ENCODE assay signal across 11 cellular contexts in the genomic region with DNA sequence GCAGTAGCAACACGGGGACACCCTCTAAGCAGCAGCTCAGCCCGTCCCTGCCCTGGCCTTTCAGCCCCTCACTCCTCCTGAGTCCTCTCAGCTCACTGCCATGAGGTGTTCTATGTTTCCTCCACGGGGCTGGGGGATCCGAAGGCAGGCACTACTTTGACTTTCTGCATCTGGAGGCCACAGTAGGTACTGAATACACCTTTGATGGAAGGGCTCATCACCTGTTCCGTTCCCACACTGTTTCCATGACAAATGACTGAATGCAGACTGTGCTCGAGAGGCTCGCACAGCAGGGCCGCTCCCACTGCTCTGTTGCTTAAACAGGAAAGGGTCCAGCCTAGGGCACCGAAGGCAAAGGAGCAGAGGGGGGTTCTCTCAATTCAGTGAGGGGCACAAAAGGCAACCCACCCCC.
A peak's percentile ranks its signal among the peaks of the same experiment; 100 is the strongest.
DNase-seq lines count a peak whose midpoint lies in the region; ATAC-seq, FAIRE-seq and TF ChIP-seq lines count a peak whose summit lies in the region.
"Had no signal": no experiment of that assay in that cellular context is flagged by ENCODE, and none has a peak within 500 bp of the region (broad histone marks: within the 10 kb centered on the region; RNA-seq: fewer than 3 reads in every experiment).

No MANE protein-coding gene starts in this region.

- H3K4me3 ChIP-seq in H1 (ENCODE audit: extremely low read depth in 1 of 4, insufficient read depth in 2 of 4, low read depth in 3 of 4, low read length in 4 of 4) (no peak overlapping the region), coronary artery (no peak overlapping the region)
- H3K4me3 ChIP-seq: thyroid gland had no signal

- H4K20me1 ChIP-seq in H1 (replicated peaks in 1 of 2; ENCODE audit: control insufficient read depth in 1 of 2, insufficient read depth in 2 of 2, low read length in 2 of 2): no peaks in the 10 kb centered on the region

- H2BK15ac ChIP-seq in H1 (ENCODE audit: low read length): 0 out of 2 replicates have a peak overlapping the region, but pooled peaks have one; percentile 1

- H4K5ac ChIP-seq in H1 (ENCODE audit: insufficient read length, low read depth, low read length): no peak overlapping the region

- H3K36me3 Mint-ChIP-seq in CD4-positive, alpha-beta T cell (ENCODE audit: low read depth): no peaks in the 10 kb centered on the region

- no peaks in the 10 kb centered on the region for H3K9me3 Mint-ChIP-seq in CD4-positive, alpha-beta T cell
- H3K9me3 Mint-ChIP-seq: activated CD4-positive, alpha-beta T cell treated with anti-CD3 and anti-CD28 coated beads, Interleukin-2, amount 10 ng/mL, durations not matched to agents 24 days and 14 days had no signal

- FAIRE-seq in H1 (lab: Jason Lieb, UNC): no peak
- FAIRE-seq: keratinocyte had no signal

- TF ChIP-seq POLR2A in H1 (IDR thresholded peaks at IDR 0.05; ENCODE audit: control extremely low read depth in 1 of 2, low read depth in 2 of 2, low read length in 2 of 2): no peak

- H3K79me1 ChIP-seq in H1 (ENCODE audit: low read depth, low read length): no peaks in the 10 kb centered on the region

- H3K4me3 Mint-ChIP-seq in CD4-positive, alpha-beta T cell: no peak overlapping the region
- H3K4me3 Mint-ChIP-seq: activated CD4-positive, alpha-beta T cell treated with anti-CD3 and anti-CD28 coated beads, Interleukin-2, amount 10 ng/mL, durations not matched to agents 24 days and 14 days had no signal

- H3K23me2 ChIP-seq in H1 (ENCODE audit: low read depth, low read length): no peaks in the 10 kb centered on the region

- H2BK120ac ChIP-seq in H1 (replicated peaks; ENCODE audit: low read depth, low read length): peak overlapping the region; percentile 80

- H3K9ac ChIP-seq in H1 (replicated peaks in 1 of 4; ENCODE audit: extremely low read depth in 1 of 4, low read depth in 3 of 4, low read length in 3 of 4): no peak overlapping the region

- H3K56ac ChIP-seq in H1 (replicated peaks; ENCODE audit: insufficient read length, low read depth, low read length): no peak overlapping the region

- H3K14ac ChIP-seq in H1 (ENCODE audit: insufficient read length): no peak overlapping the region

- H3K18ac ChIP-seq in H1 (ENCODE audit: extremely low read depth, low read length): peak overlapping the region; percentile 41; the same call in 1 of the 2 replicates

- no peak for TF ChIP-seq EP300 in H1 (IDR thresholded peaks at IDR 0.05; ENCODE audit: borderline replicate concordance in 1 of 2, low read depth in 2 of 2, low read length in 2 of 2)

- intact Hi-C loops in CD4-positive, alpha-beta T cell (cut with DNase I, micrococcal nuclease): loop anchor here (1.0 kb wide), 2 partner anchors 338 to 339 kb away; no protein-coding TSS in a partner anchor

- DNase-seq in CD4-positive, alpha-beta T cell: no peak
- DNase-seq in H1 (ENCODE audit: low read depth in 1 of 2, low spot score in 2 of 2): peak in 1 of 2 experiments; percentile 68
- no peak for DNase-seq in NCI-H146 (lab: John Stamatoyannopoulos, UW)
- DNase-seq in coronary artery (ENCODE audit: low spot score): no peak
- DNase-seq in stimulated activated naive CD4-positive, alpha-beta T cell treated with Interleukin-2 at 50 U/mL for 16 hours (lab: John Stamatoyannopoulos, UW): no peak
- DNase-seq in inferior parietal cortex (ENCODE audit: extremely low spot score): no peak

- peaks cover 3 to 8% (median 5%) of the 10 kb centered on the region in 4 experiments for H3K4me1 ChIP-seq in H1 (replicated peaks in 1 of 4; ENCODE audit: control insufficient read depth in 3 of 4, insufficient read depth in 4 of 4, low read length in 3 of 4)
- H3K4me1 ChIP-seq: thyroid gland had no signal

- no peak overlapping the region for H2AK5ac ChIP-seq in H1 (ENCODE audit: low read depth, low read length)

- ATAC-seq in CD4-positive, alpha-beta T cell (ENCODE audit: poor library complexity): no peak
- ATAC-seq in GM19455 (IDR thresholded peaks at IDR 0.05; ENCODE audit: unreplicated experiment) (peak; percentile 20), HG03159 (IDR thresholded peaks at IDR 0.05; ENCODE audit: unreplicated experiment) (peak; percentile 23)

- H3K9me3 ChIP-seq in CD4-positive, alpha-beta T cell (ENCODE audit: control insufficient read depth, low read length): no peaks in the 10 kb centered on the region
- H3K9me3 ChIP-seq in H1 (ENCODE audit: insufficient read depth in 2 of 2, low read depth in 1 of 2, low read length in 1 of 2): no peaks in the 10 kb centered on the region; a peak in 1 of 4 replicates
- H3K9me3 ChIP-seq: thyroid gland had no signal

- peak overlapping the region; percentile 81 for H4K91ac ChIP-seq in H1 (replicated peaks; ENCODE audit: insufficient read length, low read length)

- CTCF ChIA-PET in CD4-positive, alpha-beta T cell (lab: Charles Lee): interaction anchor here (1.3 to 1.7 kb wide), 2 partner anchors 11 to 338 kb away, joined by 4 to 11 read pairs; no protein-coding TSS in a partner anchor
- CTCF ChIA-PET in H1 (lab: Charles Lee; ENCODE audit: partially characterized antibody): interaction anchor here (0.6 to 10.9 kb wide), 67 partner anchors 11 to 449 kb away, joined by 3 to 236 read pairs (median 7); no protein-coding TSS in a partner anchor

- H3K4me2 ChIP-seq in H1 (ENCODE audit: insufficient read depth in 1 of 2, low read depth in 2 of 2, low read length in 2 of 2): peak overlapping the region in 1 of 2 experiments; percentile 21; a peak in 1 of 4 replicates

- TF ChIP-seq CTCF in CD4-positive, alpha-beta T cell (IDR thresholded peaks at IDR 0.05): peak; percentile 7
- TF ChIP-seq CTCF in H1 (IDR thresholded peaks at IDR 0.05; ENCODE audit: control extremely low read depth in 1 of 3, insufficient read depth in 1 of 3, low read depth in 1 of 3, low read length in 3 of 3) (no peak), coronary artery (IDR thresholded peaks at IDR 0.05) (no peak)

- H3K27ac ChIP-seq in CD4-positive, alpha-beta T cell (ENCODE audit: low read depth, low read length): no peak overlapping the region
- no peak overlapping the region for H3K27ac ChIP-seq in H1 (ENCODE audit: low read depth, low read length)
- H3K27ac ChIP-seq in coronary artery: no peak overlapping the region
- H3K27ac ChIP-seq: thyroid gland had no signal

- peaks cover 10% of the 10 kb centered on the region for H3K27me3 Mint-ChIP-seq in CD4-positive, alpha-beta T cell

- H2BK5ac ChIP-seq in H1 (ENCODE audit: low read depth, low read length): peak overlapping the region; percentile 36; the same call in 1 of the 2 replicates

- no peaks in the 10 kb centered on the region for H3K27me3 ChIP-seq in CD4-positive, alpha-beta T cell (ENCODE audit: control insufficient read depth, insufficient read depth, low read length)
- no peaks in the 10 kb centered on the region for H3K27me3 ChIP-seq in H1 (replicated peaks in 1 of 4; ENCODE audit: control insufficient read depth in 3 of 4, extremely low read depth in 1 of 4, insufficient read depth in 3 of 4, low read length in 3 of 4)
- H3K27me3 ChIP-seq: thyroid gland had no signal

- TF ChIP-seq RAD21 in H1 (IDR thresholded peaks at IDR 0.05 in 1 of 2, conservative IDR thresholded peaks at IDR 0.05 in 1 of 2; ENCODE audit: low read depth in 2 of 2, low read length in 2 of 2): no peak

- peak overlapping the region; percentile 84; the same call in 1 of the 2 replicates for H2BK20ac ChIP-seq in H1 (ENCODE audit: low read length)

- POLR2A ChIA-PET in CD4-positive, alpha-beta T cell (lab: Charles Lee): no interaction called here
- POLR2A ChIA-PET in H1 (lab: Charles Lee; ENCODE audit: partially characterized antibody): interaction anchor here (0.9 to 1.1 kb wide), 2 partner anchors 151 to 153 kb away, joined by 3 read pairs; no protein-coding TSS in a partner anchor

- H3K79me2 ChIP-seq in H1 (ENCODE audit: control insufficient read depth in 1 of 2, insufficient read depth in 2 of 2, low read length in 2 of 2): no peaks in the 10 kb centered on the region

- H3K4ac ChIP-seq in H1 (replicated peaks; ENCODE audit: insufficient read length, low read depth, low read length): peak overlapping the region; percentile 36

- no peaks in the 10 kb centered on the region for H3K36me3 ChIP-seq in H1 (ENCODE audit: control insufficient read depth in 2 of 4, insufficient read depth in 4 of 4, low read length in 3 of 4)
- H3K36me3 ChIP-seq: thyroid gland had no signal

- 62% methylated on average over 9 of the region's 9 CpGs; no CpG with 5 or more reads in 1 of the 2 experiments for WGBS in H1 (ENCODE audit: extremely low coverage in 1 of 2, insufficient coverage in 1 of 2, insufficient read length in 1 of 2, insufficient replicate concordance in 2 of 2, low coverage in 1 of 2, low lambda C conversion rate in 2 of 2, missing lambda C conversion rate in 1 of 2), 2 experiments

- H2BK12ac ChIP-seq in H1 (ENCODE audit: low read depth, low read length): peak overlapping the region; percentile 82; the same call in 1 of the 2 replicates

- no peak overlapping the region for H4K8ac ChIP-seq in H1 (ENCODE audit: extremely low read depth, insufficient read depth, low read length)

- no peak overlapping the region for H3K23ac ChIP-seq in H1 (ENCODE audit: insufficient read length)

- H3K27ac Mint-ChIP-seq in CD4-positive, alpha-beta T cell: no peak overlapping the region
- H3K27ac Mint-ChIP-seq: activated CD4-positive, alpha-beta T cell treated with anti-CD3 and anti-CD28 coated beads, Interleukin-2, amount 10 ng/mL, durations not matched to agents 24 days and 14 days had no signal

- H3K4me1 Mint-ChIP-seq in CD4-positive, alpha-beta T cell (ENCODE audit: low read depth): no peaks in the 10 kb centered on the region
- H3K4me1 Mint-ChIP-seq: activated CD4-positive, alpha-beta T cell treated with anti-CD3 and anti-CD28 coated beads, Interleukin-2, amount 10 ng/mL, durations not matched to agents 24 days and 14 days had no signal

- H2AFZ ChIP-seq in H1 (ENCODE audit: low read length): peak overlapping the region; percentile 83

TF ChIP-seq in H1, 55 proteins besides CTCF, POLR2A, EP300 and RAD21:
- no peak for TF ChIP-seq GTF2F1 (IDR thresholded peaks at IDR 0.05; ENCODE audit: borderline replicate concordance, low read depth, low read length)
- TF ChIP-seq TAF7 (optimal IDR thresholded peaks at IDR 0.05; ENCODE audit: borderline replicate concordance, low read depth, low read length): no peak
- TF ChIP-seq EZH2 (IDR thresholded peaks at IDR 0.05; ENCODE audit: low read depth, low read length, severe bottlenecking): no peak
- TF ChIP-seq TEAD4 (IDR thresholded peaks at IDR 0.05; ENCODE audit: low read depth, low read length): no peak
- no peak for TF ChIP-seq POU5F1 (IDR thresholded peaks at IDR 0.05; ENCODE audit: low read depth, low read length)
